ENCODE assay signal across 19 cellular contexts in the genomic region with DNA sequence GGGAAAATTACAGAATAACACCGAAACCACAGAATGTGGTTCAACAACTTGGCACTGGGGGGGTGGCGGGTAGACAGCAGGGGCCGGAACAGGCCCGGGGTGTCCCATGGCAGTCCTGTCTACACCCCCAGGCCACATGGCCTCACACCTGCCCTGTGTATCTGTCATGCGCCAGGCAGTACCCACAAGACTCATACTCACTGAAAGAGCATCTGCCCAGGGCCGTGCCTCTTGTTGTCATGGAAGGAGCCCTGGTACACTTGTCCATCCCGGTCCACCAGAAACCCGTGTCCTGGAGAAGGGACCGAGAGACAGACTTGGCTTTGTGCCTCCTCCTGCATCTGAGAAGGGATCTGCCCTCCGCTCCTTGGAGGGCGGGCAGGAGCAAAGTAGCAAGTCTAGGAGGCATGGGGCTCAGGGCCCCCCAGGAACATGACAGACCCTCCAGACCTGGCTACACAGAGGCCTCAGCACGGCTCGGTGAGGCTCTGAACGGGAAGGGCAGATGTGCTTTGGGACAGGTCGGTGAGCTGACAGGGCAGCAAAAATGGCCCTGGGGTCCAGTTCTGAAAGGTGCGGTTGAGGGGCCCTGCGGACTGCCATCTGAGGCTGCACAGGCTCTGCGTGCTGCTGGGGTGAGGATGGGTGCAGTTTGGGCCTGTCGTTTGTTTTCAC. TPM values are rescaled to one million over a fixed set of nuclear protein-coding genes. Genes with fewer than 3 reads are reported as not detected.
DNase-seq lines count a peak whose midpoint lies in the region; ATAC-seq, FAIRE-seq and TF ChIP-seq lines count a peak whose summit lies in the region.
"Had no signal": no experiment of that assay in that cellular context is flagged by ENCODE, and none has a peak within 500 bp of the region (broad histone marks: within the 10 kb centered on the region; RNA-seq: fewer than 3 reads in every experiment).

No MANE protein-coding gene starts in this region.

- CTCF ChIA-PET in activated B cell treated with CpG ODN at 0.5 μM for 24 hours (lab: Charles Lee) (interaction anchor here (0.6 to 7.2 kb wide), 2 partner anchors 188 to 191 kb away, joined by 3 to 185 read pairs; partner anchors contain the start of gene FAAP20), HepG2 (lab: Yijun Ruan, JAX; ENCODE audit: low intra/inter-chr PET ratio, low total read pairs) (no interaction called here)

- peaks cover 6% of the 10 kb centered on the region for H3K79me2 ChIP-seq in HepG2 (ENCODE audit: insufficient read depth, low read length)

- no peak for FAIRE-seq in HepG2 (lab: Jason Lieb, UNC)
- FAIRE-seq: K562, RCC 7860, TTC549 had no signal

- no peaks in the 10 kb centered on the region for H3K27me3 ChIP-seq in HepG2 (ENCODE audit: control insufficient read depth in 1 of 2, insufficient read depth in 2 of 2, low read length in 2 of 2)
- no peaks in the 10 kb centered on the region for H3K27me3 ChIP-seq in gastrocnemius medialis

- H3K27ac ChIP-seq in HepG2 (ENCODE audit: extremely low read length, insufficient read depth, low read length) (no peak overlapping the region), gastrocnemius medialis (peak overlapping the region; percentile 29 to 66 (median 52))

- WGBS in HepG2 (ENCODE audit: low lambda C conversion rate): 98% methylated on average over 14 of the region's 19 CpGs

- no peak for TF ChIP-seq RAD21 in HepG2 (CRISPR knock-in tag; IDR thresholded peaks at IDR 0.05)

- H3K9me3 ChIP-seq in HepG2 (ENCODE audit: low read length) (no peaks in the 10 kb centered on the region), gastrocnemius medialis (no peaks in the 10 kb centered on the region)

- H3K4me3 ChIP-seq in HepG2 (replicated peaks in 1 of 3; ENCODE audit: insufficient read depth in 1 of 3, low read depth in 2 of 3, low read length in 3 of 3): no peak overlapping the region
- no peak overlapping the region for H3K4me3 ChIP-seq in gastrocnemius medialis
- H3K4me3 ChIP-seq: K562 had no signal

- no peak overlapping the region for H2AFZ ChIP-seq in HepG2 (ENCODE audit: low read length)

- no peaks in the 10 kb centered on the region for H3K9me3 Mint-ChIP-seq in activated B cell treated with CpG ODN at 0.5 μM for 24 hours
- H3K9me3 Mint-ChIP-seq: activated CD4-positive, alpha-beta T cell treated with anti-CD3 and anti-CD28 coated beads, Interleukin-2, amount 10 ng/mL, durations not matched to agents 24 days and 14 days; naive thymus-derived CD4-positive, alpha-beta T cell had no signal

- peaks cover 4% of the 10 kb centered on the region for H3K36me3 Mint-ChIP-seq in activated B cell treated with CpG ODN at 0.5 μM for 24 hours (ENCODE audit: low read depth)
- H3K36me3 Mint-ChIP-seq: naive thymus-derived CD4-positive, alpha-beta T cell had no signal

- H3K27ac Mint-ChIP-seq in activated B cell treated with CpG ODN at 0.5 μM for 24 hours: peak overlapping the region; percentile 24
- H3K27ac Mint-ChIP-seq: activated CD4-positive, alpha-beta T cell treated with anti-CD3 and anti-CD28 coated beads, Interleukin-2, amount 10 ng/mL, durations not matched to agents 24 days and 14 days; naive thymus-derived CD4-positive, alpha-beta T cell had no signal

- TF ChIP-seq POLR2A in HepG2 (IDR thresholded peaks at IDR 0.05; ENCODE audit: insufficient read depth in 1 of 2, low read depth in 2 of 2, low read length in 2 of 2): no peak
- TF ChIP-seq POLR2A in gastrocnemius medialis (IDR thresholded peaks at IDR 0.05): no peak

- intact Hi-C loops in activated B cell treated with CpG ODN at 0.5 μM for 24 hours (cut with micrococcal nuclease) (no loop called here), HepG2 (cut with micrococcal nuclease; ENCODE audit: unreplicated experiment) (no loop called here), gastrocnemius medialis (cut with DNase I; ENCODE audit: low total_unique reads) (no loop called here)

- H3K4me1 Mint-ChIP-seq in activated B cell treated with CpG ODN at 0.5 μM for 24 hours: peaks cover 33% of the 10 kb centered on the region

- no peak overlapping the region for H3K4me3 Mint-ChIP-seq in activated B cell treated with CpG ODN at 0.5 μM for 24 hours
- H3K4me3 Mint-ChIP-seq: activated CD4-positive, alpha-beta T cell treated with anti-CD3 and anti-CD28 coated beads, Interleukin-2, amount 10 ng/mL, durations not matched to agents 24 days and 14 days; naive thymus-derived CD4-positive, alpha-beta T cell had no signal

- no peak for TF ChIP-seq EP300 in HepG2 (IDR thresholded peaks at IDR 0.05; ENCODE audit: low read depth in 2 of 2, low read length in 2 of 2)
- no peak for TF ChIP-seq EP300 in HepG2 (CRISPR knock-in tag; IDR thresholded peaks at IDR 0.05; ENCODE audit: borderline replicate concordance)

- no peak overlapping the region for H3K4me2 ChIP-seq in HepG2 (ENCODE audit: low read depth, low read length)

- TF ChIP-seq CTCF in activated B cell treated with CpG ODN at 0.5 μM for 24 hours (IDR thresholded peaks at IDR 0.05): no peak
- TF ChIP-seq CTCF in HepG2 (CRISPR knock-in tag; IDR thresholded peaks at IDR 0.05): no peak
- no peak for TF ChIP-seq CTCF in gastrocnemius medialis (IDR thresholded peaks at IDR 0.05 in 4 of 5, conservative IDR thresholded peaks at IDR 0.05 in 1 of 5)

- H3K9ac ChIP-seq in HepG2 (ENCODE audit: insufficient read depth, low read depth, low read length): no peak overlapping the region

- no peak for ATAC-seq in activated B cell treated with CpG ODN at 0.5 μM for 24 hours (ENCODE audit: low read depth)
- ATAC-seq in HepG2: no peak
- no peak for ATAC-seq in gastrocnemius medialis
- ATAC-seq: K562; naive thymus-derived CD4-positive, alpha-beta T cell had no signal

- H3K36me3 ChIP-seq in HepG2 (replicated peaks in 1 of 2; ENCODE audit: control insufficient read depth in 1 of 2, insufficient read depth in 2 of 2, low read length in 2 of 2): 0 out of 5 replicates have a peak, but pooled peaks cover 0 to 3% of the 10 kb centered on the region in 2 experiments
- H3K36me3 ChIP-seq in gastrocnemius medialis: no peaks in the 10 kb centered on the region

- peaks cover 41% of the 10 kb centered on the region for H3K4me1 ChIP-seq in HepG2 (ENCODE audit: insufficient read depth, low read length)
- peaks cover 9 to 13% of the 10 kb centered on the region in 2 donors for H3K4me1 ChIP-seq in gastrocnemius medialis

- H3K27me3 Mint-ChIP-seq in activated B cell treated with CpG ODN at 0.5 μM for 24 hours: no peaks in the 10 kb centered on the region
- H3K27me3 Mint-ChIP-seq: activated CD4-positive, alpha-beta T cell treated with anti-CD3 and anti-CD28 coated beads, Interleukin-2, amount 10 ng/mL, durations not matched to agents 24 days and 14 days; naive thymus-derived CD4-positive, alpha-beta T cell; progenitor cell of endocrine pancreas had no signal

- BruUV-seq in HepG2 (replicated peaks; lab: Mats Ljungman, UMichigan): no TSS peak

- in situ Hi-C loops in HepG2 (cut with HindIII; ENCODE audit: extremely low pct_ligation_motif_present, low pct_unique_long_range_greater_than_20kb): no loop called here
- in situ Hi-C loops in gastrocnemius medialis (cut with MboI; ENCODE audit: low sequenced_read_pairs in 4 of 4): loop anchor here in 2 of 4 donors (5.0 to 10.0 kb wide), 2 partner anchors 188 to 191 kb away; partner anchors contain the start of gene FAAP20 (in 1 of the 2)

- peak; percentile 51 for DNase-seq in activated effector memory CD4-positive, alpha-beta T cell treated with anti-CD3 and anti-CD28 coated beads, Interleukin-2, amount 50 U/mL, for 16 hours
- no peak for DNase-seq in activated effector memory CD4-positive, alpha-beta T cell treated with Interleukin-2 at 50 U/mL for 16 hours
- DNase-seq in activated B cell treated with CpG ODN at 0.5 μM for 24 hours (no peak), HepG2 (ENCODE audit: low spot score) (no peak), gastrocnemius medialis (no peak), NCI-H2029 treated with DMSO at 0.1 percent for 48 hours (lab: John Stamatoyannopoulos, UW) (no peak), putamen (ENCODE audit: low spot score) (no peak)
- DNase-seq in stimulated activated naive CD4-positive, alpha-beta T cell treated with Interleukin-2 at 50 U/mL for 16 hours (lab: John Stamatoyannopoulos, UW): no peak
- DNase-seq: activated CD4-positive, alpha-beta T cell treated with anti-CD3 and anti-CD28 coated beads, Interleukin-2, amount 10 ng/mL, durations not matched to agents 24 days and 14 days; HCEC 1CT; NCI-H187; NCI-H446 treated with DMSO at 0.1 percent for 48 hours; stimulated activated CD8-positive, alpha-beta memory T cell treated with anti-CD3 and anti-CD28 coated beads, Interleukin-4, amount 100 ng/mL, for 48 hours; SW 1271 had no signal

- no peaks in the 10 kb centered on the region for H4K20me1 ChIP-seq in HepG2 (ENCODE audit: insufficient read depth, low read length)

- POLR2A ChIA-PET in activated B cell treated with CpG ODN at 0.5 μM for 24 hours (lab: Charles Lee) (no interaction called here), HepG2 (lab: Yijun Ruan, JAX) (no interaction called here)

RNA-seq across cellular contexts. Expression of gene MORN1, which starts 5.6 kb away (rescaled TPM):
- total RNA-seq in activated B cell treated with CpG ODN at 0.5 μM for 24 hours (15.6 and 17.8 TPM in 2 replicates), HepG2 (2016; rRNA removed; fragmentation: Illumina TruSeq; extraction: Trizol) (3.9 and 6.5 TPM in 2 replicates), gastrocnemius medialis (1 to 10 TPM; 1.9 to 4.7 (median 3.5) TPM)
- 1.5 and 2.2 TPM in 2 replicates for total RNA-seq in HepG2 (2016; cell fraction: cytosol; rRNA removed; fragmentation: Illumina TruSeq; extraction: Trizol; ENCODE audit: low read depth)
- 3.5 and 5.4 TPM in 2 replicates for total RNA-seq in HepG2 (2016; cell fraction: insoluble cytoplasmic fraction; rRNA removed; fragmentation: Illumina TruSeq; extraction: Trizol)
- 1.7 and 1.8 TPM in 2 replicates for total RNA-seq in HepG2 (2016; cell fraction: membrane; rRNA removed; fragmentation: Illumina TruSeq; extraction: Trizol)
- total RNA-seq in HepG2 (2016; cell fraction: nucleus; rRNA removed; fragmentation: Illumina TruSeq; extraction: Trizol): 6.4 and 6.8 TPM in 2 replicates
- 2.6 and 3.1 TPM in 2 replicates for polyA plus RNA-seq in HepG2 (2011; rRNA removed)
- 2.5 and 3.1 TPM in 2 replicates for polyA plus RNA-seq in HepG2 (2011; cell fraction: cytosol; rRNA removed)
- polyA plus RNA-seq in HepG2 (2011; cell fraction: nucleus; rRNA removed): 7.8 and 8.8 TPM in 2 replicates
- 1.3 and 1.7 TPM in 2 replicates for polyA plus RNA-seq in HepG2 (2012)
- polyA plus RNA-seq in HepG2 (2016; cell fraction: cytosol; fragmentation: Illumina TruSeq; extraction: Trizol; ENCODE audit: low read depth): 0.84 and 1.9 TPM in 2 replicates
- 2.3 and 3.3 TPM in 2 replicates for polyA plus RNA-seq in HepG2 (2016; cell fraction: insoluble cytoplasmic fraction; fragmentation: Illumina TruSeq; extraction: Trizol; ENCODE audit: low read depth)
- 0.73 and 1.3 TPM in 2 replicates for polyA plus RNA-seq in HepG2 (2016; cell fraction: membrane; fragmentation: Illumina TruSeq; extraction: Trizol; ENCODE audit: low read depth)
- 8.2 and 9.2 TPM in 2 replicates for polyA plus RNA-seq in HepG2 (2016; cell fraction: nucleus; fragmentation: Illumina TruSeq; extraction: Trizol; ENCODE audit: insufficient read depth, low read depth)
- 6.7 and 28.4 TPM in 2 replicates for polyA minus RNA-seq in HepG2 (2011; rRNA and poly(A)+ RNA removed; ENCODE audit: low replicate concordance)
- 1.3 and 3.0 TPM in 2 replicates for polyA minus RNA-seq in HepG2 (2011; cell fraction: cytosol; rRNA and poly(A)+ RNA removed)
- 7.5 and 8.9 TPM in 2 replicates for polyA minus RNA-seq in HepG2 (2011; cell fraction: nucleus; rRNA and poly(A)+ RNA removed)

RNA-seq across cellular contexts. Expression of gene RER1, which starts 5.9 kb away (rescaled TPM):
- total RNA-seq in activated B cell treated with CpG ODN at 0.5 μM for 24 hours: 102 and 105 TPM in 2 replicates
- 83.9 and 128 TPM in 2 replicates for total RNA-seq in HepG2 (2016; rRNA removed; fragmentation: Illumina TruSeq; extraction: Trizol)
- 51.3 and 72.8 TPM in 2 replicates for total RNA-seq in HepG2 (2016; cell fraction: cytosol; rRNA removed; fragmentation: Illumina TruSeq; extraction: Trizol; ENCODE audit: low read depth)
- 89.5 and 137 TPM in 2 replicates for total RNA-seq in HepG2 (2016; cell fraction: insoluble cytoplasmic fraction; rRNA removed; fragmentation: Illumina TruSeq; extraction: Trizol)
- 77.4 and 86.1 TPM in 2 replicates for total RNA-seq in HepG2 (2016; cell fraction: membrane; rRNA removed; fragmentation: Illumina TruSeq; extraction: Trizol)
- total RNA-seq in HepG2 (2016; cell fraction: nucleus; rRNA removed; fragmentation: Illumina TruSeq; extraction: Trizol): 76.0 and 95.5 TPM in 2 replicates
- 135 and 164 TPM in 2 replicates for polyA plus RNA-seq in HepG2 (2011; rRNA removed)
- polyA plus RNA-seq in HepG2 (2011; cell fraction: cytosol; rRNA removed): 82.7 and 131 TPM in 2 replicates
- 155 and 197 TPM in 2 replicates for polyA plus RNA-seq in HepG2 (2011; cell fraction: nucleus; rRNA removed)
- 64.5 and 73.8 TPM in 2 replicates for polyA plus RNA-seq in HepG2 (2012)
- polyA plus RNA-seq in HepG2 (2016; cell fraction: cytosol; fragmentation: Illumina TruSeq; extraction: Trizol; ENCODE audit: low read depth): 84.3 and 98.6 TPM in 2 replicates
- polyA plus RNA-seq in HepG2 (2016; cell fraction: insoluble cytoplasmic fraction; fragmentation: Illumina TruSeq; extraction: Trizol; ENCODE audit: low read depth): 87.8 and 97.0 TPM in 2 replicates
- 69.1 and 85.3 TPM in 2 replicates for polyA plus RNA-seq in HepG2 (2016; cell fraction: membrane; fragmentation: Illumina TruSeq; extraction: Trizol; ENCODE audit: low read depth)
- 191 and 194 TPM in 2 replicates for polyA plus RNA-seq in HepG2 (2016; cell fraction: nucleus; fragmentation: Illumina TruSeq; extraction: Trizol; ENCODE audit: insufficient read depth, low read depth)
- polyA minus RNA-seq in HepG2 (2011; rRNA and poly(A)+ RNA removed; ENCODE audit: low replicate concordance): 95.9 and 234 TPM in 2 replicates
- 32.9 and 45.5 TPM in 2 replicates for polyA minus RNA-seq in HepG2 (2011; cell fraction: cytosol; rRNA and poly(A)+ RNA removed)
- 23.3 and 29.3 TPM in 2 replicates for polyA minus RNA-seq in HepG2 (2011; cell fraction: nucleus; rRNA and poly(A)+ RNA removed)
- 10 to 100 TPM; 51.1 to 60.5 (median 55.4) TPM for total RNA-seq in gastrocnemius medialis

RNA-seq across cellular contexts. Expression of gene PEX10, which starts 26.6 kb away (rescaled TPM):
- total RNA-seq in activated B cell treated with CpG ODN at 0.5 μM for 24 hours: 17.4 and 18.9 TPM in 2 replicates
- total RNA-seq in HepG2 (2016; rRNA removed; fragmentation: Illumina TruSeq; extraction: Trizol): 38.3 and 39.6 TPM in 2 replicates
- 20.2 and 25.8 TPM in 2 replicates for total RNA-seq in HepG2 (2016; cell fraction: cytosol; rRNA removed; fragmentation: Illumina TruSeq; extraction: Trizol; ENCODE audit: low read depth)
- total RNA-seq in HepG2 (2016; cell fraction: insoluble cytoplasmic fraction; rRNA removed; fragmentation: Illumina TruSeq; extraction: Trizol): 37.8 and 38.9 TPM in 2 replicates
- total RNA-seq in HepG2 (2016; cell fraction: membrane; rRNA removed; fragmentation: Illumina TruSeq; extraction: Trizol): 53.4 and 59.7 TPM in 2 replicates
- total RNA-seq in HepG2 (2016; cell fraction: nucleus; rRNA removed; fragmentation: Illumina TruSeq; extraction: Trizol): 27.1 and 27.5 TPM in 2 replicates
- polyA plus RNA-seq in HepG2 (2011; rRNA removed): 16.1 and 21.0 TPM in 2 replicates
- 16.3 and 20.9 TPM in 2 replicates for polyA plus RNA-seq in HepG2 (2011; cell fraction: cytosol; rRNA removed)
- 49.0 and 57.5 TPM in 2 replicates for polyA plus RNA-seq in HepG2 (2011; cell fraction: nucleus; rRNA removed)
- 13.3 and 14.5 TPM in 2 replicates for polyA plus RNA-seq in HepG2 (2012)
- 27.1 and 37.0 TPM in 2 replicates for polyA plus RNA-seq in HepG2 (2016; cell fraction: cytosol; fragmentation: Illumina TruSeq; extraction: Trizol; ENCODE audit: low read depth)
- polyA plus RNA-seq in HepG2 (2016; cell fraction: insoluble cytoplasmic fraction; fragmentation: Illumina TruSeq; extraction: Trizol; ENCODE audit: low read depth): 36.5 and 40.8 TPM in 2 replicates
- polyA plus RNA-seq in HepG2 (2016; cell fraction: membrane; fragmentation: Illumina TruSeq; extraction: Trizol; ENCODE audit: low read depth): 47.4 and 49.9 TPM in 2 replicates
- polyA plus RNA-seq in HepG2 (2016; cell fraction: nucleus; fragmentation: Illumina TruSeq; extraction: Trizol; ENCODE audit: insufficient read depth, low read depth): 44.7 and 46.3 TPM in 2 replicates
- 15.3 and 46.5 TPM in 2 replicates for polyA minus RNA-seq in HepG2 (2011; rRNA and poly(A)+ RNA removed; ENCODE audit: low replicate concordance)
- polyA minus RNA-seq in HepG2 (2011; cell fraction: cytosol; rRNA and poly(A)+ RNA removed): 9.7 and 12.0 TPM in 2 replicates
- 18.4 and 20.1 TPM in 2 replicates for polyA minus RNA-seq in HepG2 (2011; cell fraction: nucleus; rRNA and poly(A)+ RNA removed)
- 10 to 100 TPM; 19.2 to 25.7 (median 22.6) TPM for total RNA-seq in gastrocnemius medialis
